Comparison of ENCODE assay signal across 18 cellular contexts in the genomic region with DNA sequence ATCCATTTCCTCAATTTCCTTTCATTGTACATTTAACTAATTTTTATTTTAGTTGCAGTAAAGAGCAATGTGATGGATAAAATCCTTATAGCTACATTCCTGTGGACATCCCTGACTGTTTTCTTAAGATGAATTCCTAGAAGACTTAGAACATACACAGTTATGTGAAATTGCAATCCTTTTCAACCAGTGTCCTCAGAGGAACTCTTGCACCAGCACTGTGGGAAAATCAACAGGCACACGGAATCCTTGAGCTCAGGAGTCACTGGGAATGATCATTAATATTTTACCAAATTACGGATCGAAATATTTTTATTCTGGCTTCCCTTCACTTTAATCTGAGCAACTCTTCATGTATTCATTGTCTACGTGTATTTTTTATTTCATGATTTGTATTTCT.
DNase-seq lines count a peak whose midpoint lies in the region; ATAC-seq and TF ChIP-seq lines count a peak whose summit lies in the region.
"Had no signal": no experiment of that assay in that cellular context is flagged by ENCODE, and none has a peak within 500 bp of the region (broad histone marks: within the 10 kb centered on the region; RNA-seq: fewer than 3 reads in every experiment).

No MANE protein-coding gene starts in this region.

- no peak overlapping the region for H2BK5ac ChIP-seq in mesenchymal stem cell (ENCODE audit: low read depth, low read length, poor library complexity, severe bottlenecking)

- H3K4me3 Mint-ChIP-seq in T-helper 17 cell: no peak overlapping the region
- H3K4me3 Mint-ChIP-seq: CD4-positive, CD25-positive, alpha-beta regulatory T cell; H9 had no signal

- no peak overlapping the region for H3K4me2 ChIP-seq in mesenchymal stem cell (ENCODE audit: low read length, poor library complexity, severe bottlenecking)

- no peak overlapping the region for H2BK12ac ChIP-seq in mesenchymal stem cell (ENCODE audit: low read length in 2 of 2)

- no peaks in the 10 kb centered on the region for H3K4me1 Mint-ChIP-seq in T-helper 17 cell
- H3K4me1 Mint-ChIP-seq: CD4-positive, CD25-positive, alpha-beta regulatory T cell had no signal

- no peak for TF ChIP-seq EP300 in ovary (IDR thresholded peaks at IDR 0.05)

- H3K27ac Mint-ChIP-seq in T-helper 17 cell: no peak overlapping the region
- H3K27ac Mint-ChIP-seq: CD4-positive, CD25-positive, alpha-beta regulatory T cell; H9 had no signal

- no peak overlapping the region for H4K8ac ChIP-seq in mesenchymal stem cell (ENCODE audit: low read length)

- WGBS in mesenchymal stem cell: 81% methylated on average over 1 of the region's 4 CpGs
- 73 to 92% (median 91%) methylated on average over 4 of the region's 4 CpGs for WGBS in ovary, 3 donors

- H3K23ac ChIP-seq in mesenchymal stem cell (ENCODE audit: low read length in 2 of 2): no peak overlapping the region

- no peak for TF ChIP-seq POLR2A in ovary (IDR thresholded peaks at IDR 0.05)

- H2BK15ac ChIP-seq in mesenchymal stem cell (ENCODE audit: low read depth, poor library complexity, severe bottlenecking): no peak overlapping the region

- H3K36me3 ChIP-seq in adipocyte (ENCODE audit: control insufficient read depth, insufficient read depth, low read length, severe bottlenecking): no peaks in the 10 kb centered on the region
- no peaks in the 10 kb centered on the region for H3K36me3 ChIP-seq in mesenchymal stem cell (ENCODE audit: control insufficient read depth in 1 of 2, insufficient read depth in 2 of 2, low read depth in 1 of 2, low read length in 2 of 2)
- H3K36me3 ChIP-seq in ovary: no peaks in the 10 kb centered on the region
- H3K36me3 ChIP-seq in lower lobe of right lung: no peaks in the 10 kb centered on the region
- H3K36me3 ChIP-seq: BE2C had no signal

- no peak overlapping the region for H2BK120ac ChIP-seq in mesenchymal stem cell (ENCODE audit: low read depth, low read length)

- H3K4me3 ChIP-seq in AG10803 (ENCODE audit: low read length): no peak overlapping the region
- H3K4me3 ChIP-seq in adipocyte (ENCODE audit: low read length): no peak overlapping the region
- no peak overlapping the region for H3K4me3 ChIP-seq in choroid plexus epithelial cell (ENCODE audit: low read depth, low read length)
- no peak overlapping the region for H3K4me3 ChIP-seq in mesenchymal stem cell (ENCODE audit: insufficient read depth in 1 of 2, low read depth in 1 of 2, low read length in 2 of 2)
- H3K4me3 ChIP-seq in ovary: no peak overlapping the region
- H3K4me3 ChIP-seq in lower lobe of right lung: no peak overlapping the region
- H3K4me3 ChIP-seq: GM12878, K562 had no signal

- no peak overlapping the region for H2AFZ ChIP-seq in mesenchymal stem cell (ENCODE audit: low read depth, low read length)

- no peak overlapping the region for H2AK5ac ChIP-seq in mesenchymal stem cell (ENCODE audit: low read length, severe bottlenecking)

- DNase-seq in AG10803 (ENCODE audit: low read depth) (peak; percentile 3), adipocyte (ENCODE audit: low read depth) (peak; percentile 0), choroid plexus epithelial cell (ENCODE audit: low read depth) (peak; percentile 0), mesenchymal stem cell (peak; percentile 34), T-helper 17 cell (no peak), ovary (no peak), lower lobe of right lung (no peak)
- DNase-seq: 8988T; BE2C; C1 segment of cervical spinal cord; CD4-positive, CD25-positive, alpha-beta regulatory T cell; DMS79 treated with DMSO at 0.1 percent for 48 hours; EL; H9 had no signal

- H3K18ac ChIP-seq in mesenchymal stem cell (ENCODE audit: low read depth in 1 of 2, low read length in 2 of 2): no peak overlapping the region

- H3K14ac ChIP-seq in mesenchymal stem cell (ENCODE audit: low read length in 2 of 2): no peak overlapping the region

- H3K79me1 ChIP-seq in mesenchymal stem cell (replicated peaks; ENCODE audit: low read length, poor library complexity, severe bottlenecking): no peaks in the 10 kb centered on the region

- H3K4me1 ChIP-seq in adipocyte (ENCODE audit: control insufficient read depth, insufficient read depth, low read length): no peaks in the 10 kb centered on the region
- H3K4me1 ChIP-seq in mesenchymal stem cell (ENCODE audit: control insufficient read depth, insufficient read depth, low read depth, low read length): no peaks in the 10 kb centered on the region
- no peaks in the 10 kb centered on the region for H3K4me1 ChIP-seq in ovary (ENCODE audit: insufficient read depth)
- no peaks in the 10 kb centered on the region for H3K4me1 ChIP-seq in lower lobe of right lung
- H3K4me1 ChIP-seq: BE2C had no signal

- intact Hi-C loops in ovary (cut with DNase I): no loop called here
- intact Hi-C loops in lower lobe of right lung (cut with DNase I): no loop called here

- no peaks in the 10 kb centered on the region for H3K36me3 Mint-ChIP-seq in T-helper 17 cell (ENCODE audit: low read depth)
- H3K36me3 Mint-ChIP-seq: CD4-positive, CD25-positive, alpha-beta regulatory T cell had no signal

- H3K27ac ChIP-seq in mesenchymal stem cell (ENCODE audit: low read length, poor library complexity, severe bottlenecking): no peak overlapping the region
- no peak overlapping the region for H3K27ac ChIP-seq in ovary
- no peak overlapping the region for H3K27ac ChIP-seq in lower lobe of right lung
- H3K27ac ChIP-seq: HL-60 had no signal

- H4K91ac ChIP-seq in mesenchymal stem cell (ENCODE audit: low read length): no peak overlapping the region

- no peaks in the 10 kb centered on the region for H3K27me3 Mint-ChIP-seq in T-helper 17 cell
- H3K27me3 Mint-ChIP-seq: CD4-positive, CD25-positive, alpha-beta regulatory T cell had no signal

- ATAC-seq in T-helper 17 cell: no peak
- ATAC-seq in HG03097 (IDR thresholded peaks at IDR 0.05; ENCODE audit: low FRiP score, unreplicated experiment): no peak
- ATAC-seq in lower lobe of right lung: no peak
- ATAC-seq: GM12878, K562 had no signal

- H3K27me3 ChIP-seq in adipocyte (replicated peaks; ENCODE audit: control insufficient read depth, insufficient read depth, low read length) (no peaks in the 10 kb centered on the region), mesenchymal stem cell (ENCODE audit: control insufficient read depth in 1 of 2, insufficient read depth in 1 of 2, low read length in 2 of 2) (no peaks in the 10 kb centered on the region), ovary (no peaks in the 10 kb centered on the region), lower lobe of right lung (ENCODE audit: low read depth) (no peaks in the 10 kb centered on the region)

- no peaks in the 10 kb centered on the region for H3K9me3 ChIP-seq in adipocyte (ENCODE audit: control insufficient read depth, low read length)
- no peaks in the 10 kb centered on the region for H3K9me3 ChIP-seq in mesenchymal stem cell (ENCODE audit: control insufficient read depth, low read length)
- no peaks in the 10 kb centered on the region for H3K9me3 ChIP-seq in T-helper 17 cell (ENCODE audit: control insufficient read depth, low read length, poor library complexity, severe bottlenecking)
- H3K9me3 ChIP-seq in ovary: no peaks in the 10 kb centered on the region
- no peaks in the 10 kb centered on the region for H3K9me3 ChIP-seq in lower lobe of right lung
- H3K9me3 ChIP-seq: BE2C had no signal

- no peak for TF ChIP-seq CTCF in AG10803 (conservative IDR thresholded peaks at IDR 0.05; ENCODE audit: low read length)
- no peak for TF ChIP-seq CTCF in choroid plexus epithelial cell (conservative IDR thresholded peaks at IDR 0.05; ENCODE audit: low read depth, low read length)
- TF ChIP-seq CTCF in ovary (IDR thresholded peaks at IDR 0.05): no peak
- no peak for TF ChIP-seq CTCF in lower lobe of right lung (IDR thresholded peaks at IDR 0.05)

- no peak overlapping the region for H3K4ac ChIP-seq in mesenchymal stem cell (ENCODE audit: low read depth in 1 of 2, low read length in 2 of 2)

- H3K9ac ChIP-seq in adipocyte (ENCODE audit: low read length) (no peak overlapping the region), mesenchymal stem cell (ENCODE audit: low read length) (no peak overlapping the region)

Comparison
In these comparisons a context has a peak if more than half of its experiments do, and no peak if none do; other contexts are left out.
1. DNase-seq: peak in AG10803 (single experiment), adipocyte (single experiment), choroid plexus epithelial cell (single experiment) and mesenchymal stem cell (single experiment); none in T-helper 17 cell (0 of 3), ovary (0 of 5) and lower lobe of right lung (single experiment).